In genomic region chr4:173040200-173040599, GRCh38 we compare ENCODE assay signal across 1 cellular context.
TF ChIP-seq lines count a peak whose summit lies in the region.

No MANE protein-coding gene starts in this region.

TF ChIP-seq in IMR-90, 13 proteins besides CTCF, POLR2A, EP300 and RAD21:
- no peak for TF ChIP-seq RCOR1 (IDR thresholded peaks at IDR 0.05; ENCODE audit: insufficient replicate concordance, low read length)
- TF ChIP-seq SMC3 (IDR thresholded peaks at IDR 0.05; ENCODE audit: low read depth, low read length) = no peak
- no peak for TF ChIP-seq FOS (IDR thresholded peaks at IDR 0.05; ENCODE audit: low read depth, low read length)
- TF ChIP-seq MXI1 (IDR thresholded peaks at IDR 0.05; ENCODE audit: borderline replicate concordance, low read depth, low read length) = no peak
